In genomic region chr14:58014778-58015177, GRCh38 we compare ENCODE assay signal across 1 cellular context.
TF ChIP-seq lines count a peak whose summit lies in the region.

No MANE protein-coding gene starts in this region.

TF ChIP-seq in GM23338, 12 proteins besides CTCF, POLR2A, EP300 and RAD21 (continued from another document):
- TF ChIP-seq ETS1 (IDR thresholded peaks at IDR 0.05) = no peak
- TF ChIP-seq CREB1 (CRISPR knock-in tag; IDR thresholded peaks at IDR 0.05; ENCODE audit: low read depth) = no peak
- TF ChIP-seq NANOG (IDR thresholded peaks at IDR 0.05; ENCODE audit: borderline replicate concordance) = no peak
- no peak for TF ChIP-seq ZNF331 (CRISPR knock-in tag; IDR thresholded peaks at IDR 0.05; ENCODE audit: low read depth)
- TF ChIP-seq EZH2 (IDR thresholded peaks at IDR 0.05; ENCODE audit: low read depth, unreplicated experiment) = no peak
- no peak for TF ChIP-seq STAT1 (IDR thresholded peaks at IDR 0.05; ENCODE audit: unreplicated experiment)
- TF ChIP-seq POLR2AphosphoS5 (IDR thresholded peaks at IDR 0.05; ENCODE audit: low read depth) = no peak
- no peak for TF ChIP-seq EZH2phosphoT487 (IDR thresholded peaks at IDR 0.05; ENCODE audit: unreplicated experiment)
- TF ChIP-seq REST (IDR thresholded peaks at IDR 0.05; ENCODE audit: unreplicated experiment) = no peak
- no peak for TF ChIP-seq JUNB (IDR thresholded peaks at IDR 0.05; ENCODE audit: unreplicated experiment)
